31 cellular contexts compared by ENCODE assay signal in the genomic region with DNA sequence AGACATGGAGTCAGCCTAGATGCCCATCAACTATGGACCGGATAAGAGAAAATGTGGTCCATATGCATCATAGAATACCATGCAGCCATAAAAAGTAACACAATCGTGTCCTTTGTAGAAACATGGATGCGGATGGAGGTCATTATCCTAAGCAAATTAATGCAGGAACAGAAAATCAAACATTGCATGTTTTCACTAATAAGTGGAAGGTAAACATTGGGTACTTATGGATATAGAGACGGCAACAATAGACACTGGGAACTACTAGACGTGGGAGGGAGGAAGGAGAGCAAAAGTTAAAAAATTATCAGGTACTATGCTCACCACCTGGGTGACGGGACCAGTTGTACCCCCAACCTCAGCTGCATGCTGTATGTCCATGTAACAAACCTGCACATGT. TPM values are rescaled to one million over a fixed set of nuclear protein-coding genes. Genes with fewer than 3 reads are reported as not detected.
DNase-seq lines count a peak whose midpoint lies in the region; ATAC-seq and TF ChIP-seq lines count a peak whose summit lies in the region.
"Had no signal": no experiment of that assay in that cellular context is flagged by ENCODE, and none has a peak within 500 bp of the region (broad histone marks: within the 10 kb centered on the region; RNA-seq: fewer than 3 reads in every experiment).

No MANE protein-coding gene starts in this region.

- H3K4me1 ChIP-seq in neutrophil (ENCODE audit: control insufficient read depth in 1 of 2, insufficient read depth in 1 of 2, low read depth in 1 of 2, low read length in 1 of 2) (peaks cover 77 to 85% of the 10 kb centered on the region in 2 experiments), thyroid gland (peaks cover 22 to 35% of the 10 kb centered on the region in 2 donors)

- DNase-seq in DMS53 (lab: John Stamatoyannopoulos, UW) (peak; percentile 48), NCI-H748 treated with DMSO at 0.1 percent for 48 hours (lab: John Stamatoyannopoulos, UW) (peak; percentile 24), brain microvascular endothelial cell (no peak), thyroid gland (no peak)
- DNase-seq: activated CD4-positive, alpha-beta memory T cell treated with anti-CD3 and anti-CD28 coated beads, Interleukin-2, amount 10 ng/mL, durations not matched to agents 7 days and 5 days; activated CD8-positive, alpha-beta memory T cell treated with anti-CD3 and anti-CD28 coated beads, Interleukin-2, amount 50 U/mL, for 48 hours; activated naive CD4-positive, alpha-beta T cell treated with anti-CD3 and anti-CD28 coated beads, Interleukin-2, amount 10 ng/mL, durations not matched to agents 7 days and 5 days; adrenal gland; BE2C; GDM1; GM23248; kidney glomerular epithelial cell; naive B cell; NCI-H1092; NCI-H187 treated with DMSO at 0.1 percent for 48 hours; NCI-H2171; NCI-H510A; pancreas; SHP77 treated with DMSO at 0.1 percent for 48 hours; stimulated activated CD4-positive, alpha-beta T cell treated with anti-CD3 and anti-CD28 coated beads, Interleukin-1b, Interleukin-23, amount 100 ng/mL, for 48 hours; stimulated activated CD8-positive, alpha-beta memory T cell treated with anti-CD3 and anti-CD28 coated beads, Interleukin-4, amount 100 ng/mL, for 48 hours; stimulated activated naive CD8-positive, alpha-beta T cell treated with anti-CD3 and anti-CD28 coated beads, Interleukin-15, amount 100 ng/mL, for 72 hours had no signal

- TF ChIP-seq POLR2A in thyroid gland (IDR thresholded peaks at IDR 0.05), result no peak

- no peaks in the 10 kb centered on the region for H3K9me3 ChIP-seq in neutrophil
- H3K9me3 ChIP-seq in thyroid gland, result no peaks in the 10 kb centered on the region
- H3K9me3 ChIP-seq: adrenal gland, BE2C, pancreas, thoracic aorta had no signal

- TF ChIP-seq CTCF in brain microvascular endothelial cell (IDR thresholded peaks at IDR 0.05; ENCODE audit: low read depth, low read length, missing control alignments) (no peak), neutrophil (IDR thresholded peaks at IDR 0.05) (no peak), thyroid gland (IDR thresholded peaks at IDR 0.05) (no peak)

- H3K27me3 ChIP-seq in brain microvascular endothelial cell (replicated peaks) (no peaks in the 10 kb centered on the region), neutrophil (no peaks in the 10 kb centered on the region), thyroid gland (no peaks in the 10 kb centered on the region)
- H3K27me3 ChIP-seq: adrenal gland, hepatocyte, pancreas had no signal

- WGBS in thyroid gland, 2 donors, result 97 to 98% methylated on average over 6 of the region's 6 CpGs

- in situ Hi-C loops in brain microvascular endothelial cell (cut with HindIII; ENCODE audit: low pct_ligation_motif_present, low sequenced_read_pairs), result no loop called here

- ATAC-seq in GM18867 (IDR thresholded peaks at IDR 0.05; ENCODE audit: unreplicated experiment) (no peak), GM21423 (IDR thresholded peaks at IDR 0.05; ENCODE audit: unreplicated experiment) (no peak)
- ATAC-seq: pancreas; stimulated activated naive CD8-positive, alpha-beta T cell treated with anti-CD3 and anti-CD28 coated beads, Interleukin-15, amount 100 ng/mL, for 72 hours had no signal

- H3K27ac ChIP-seq in brain microvascular endothelial cell, result peak overlapping the region; percentile 98
- peak overlapping the region; percentile 68 for H3K27ac ChIP-seq in neutrophil
- no peak overlapping the region for H3K27ac ChIP-seq in thyroid gland
- H3K27ac ChIP-seq: adrenal gland, GM23248, pancreas, thoracic aorta had no signal

- H3K4me3 ChIP-seq in brain microvascular endothelial cell (ENCODE audit: low read depth, low read length) (no peak overlapping the region), neutrophil (ENCODE audit: low read depth in 1 of 2, low read length in 1 of 2) (no peak overlapping the region), thyroid gland (replicated peaks in 1 of 3) (no peak overlapping the region)
- H3K4me3 ChIP-seq: adrenal gland, GM23248, hepatocyte, pancreas, thoracic aorta had no signal

- intact Hi-C loops in thyroid gland (cut with DNase I), result no loop called here

- H3K36me3 ChIP-seq in brain microvascular endothelial cell (replicated peaks) (no peaks in the 10 kb centered on the region), neutrophil (no peaks in the 10 kb centered on the region), thyroid gland (no peaks in the 10 kb centered on the region)
- H3K36me3 ChIP-seq: adrenal gland, BE2C, pancreas, thoracic aorta had no signal

RNA-seq across cellular contexts. Expression of a gene that starts 2.5 kb away (rescaled TPM):
- 10 to 100 TPM; 13.0 to 21.7 (median 19.8) TPM for total RNA-seq in thyroid gland

RNA-seq across cellular contexts. Expression of a gene that starts 35.3 kb away (rescaled TPM):
- not detected for total RNA-seq in thyroid gland
- total RNA-seq: activated CD4-positive, alpha-beta memory T cell treated with anti-CD3 and anti-CD28 coated beads, Interleukin-2, amount 10 ng/mL, durations not matched to agents 7 days and 5 days; adrenal gland; cerebellum; dermis microvascular lymphatic vessel endothelial cell; GM23248; hepatocyte; lower leg skin; mesothelial cell of epicardium; pancreas; thoracic aorta had no signal

Comparison
In these comparisons a context has a peak if more than half of its experiments do, and no peak if none do; other contexts are left out.
1. DNase-seq: peak in DMS53 (single experiment) and NCI-H748 treated with DMSO at 0.1 percent for 48 hours (single experiment); none in brain microvascular endothelial cell (single experiment) and thyroid gland (0 of 2).
2. H3K27ac ChIP-seq: peak in brain microvascular endothelial cell (single experiment) and neutrophil (single experiment); none in thyroid gland (0 of 3).